1 cellular context compared by ENCODE assay signal in the genomic region with DNA sequence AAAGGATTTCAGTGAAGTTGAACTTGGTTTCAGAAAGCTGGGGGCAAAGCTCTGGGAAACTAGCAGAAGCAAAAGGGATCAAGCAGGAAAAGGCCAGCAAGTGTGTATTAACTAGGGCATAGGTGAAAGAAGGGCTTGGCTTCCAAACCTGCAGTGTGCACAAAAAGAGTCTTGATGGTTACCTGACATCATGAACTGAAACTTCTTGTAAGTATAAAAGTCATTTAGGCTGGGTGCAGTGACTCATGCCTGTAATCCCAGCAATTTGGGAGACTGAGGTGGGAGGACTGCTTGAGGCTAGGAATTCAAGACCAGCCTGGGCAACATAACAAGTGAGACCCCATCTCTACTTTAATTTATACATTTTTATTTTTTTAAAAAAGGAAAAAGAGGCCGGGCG.
A peak's percentile ranks its signal among the peaks of the same experiment; 100 is the strongest.
TF ChIP-seq lines count a peak whose summit lies in the region.

No MANE protein-coding gene starts in this region.

TF ChIP-seq in GM12878, 131 proteins besides CTCF, POLR2A, EP300 and RAD21:
- no peak for TF ChIP-seq RELB (IDR thresholded peaks at IDR 0.05; ENCODE audit: low read depth)
- no peak for TF ChIP-seq GABPA (IDR thresholded peaks at IDR 0.05; ENCODE audit: low read depth)
- TF ChIP-seq NRF1 (conservative IDR thresholded peaks at IDR 0.05; ENCODE audit: low read depth, low read length), result no peak
- TF ChIP-seq EZH2 (IDR thresholded peaks at IDR 0.05; ENCODE audit: borderline replicate concordance, control insufficient read depth, low read depth, low read length), result no peak
- TF ChIP-seq, protein P1, sequence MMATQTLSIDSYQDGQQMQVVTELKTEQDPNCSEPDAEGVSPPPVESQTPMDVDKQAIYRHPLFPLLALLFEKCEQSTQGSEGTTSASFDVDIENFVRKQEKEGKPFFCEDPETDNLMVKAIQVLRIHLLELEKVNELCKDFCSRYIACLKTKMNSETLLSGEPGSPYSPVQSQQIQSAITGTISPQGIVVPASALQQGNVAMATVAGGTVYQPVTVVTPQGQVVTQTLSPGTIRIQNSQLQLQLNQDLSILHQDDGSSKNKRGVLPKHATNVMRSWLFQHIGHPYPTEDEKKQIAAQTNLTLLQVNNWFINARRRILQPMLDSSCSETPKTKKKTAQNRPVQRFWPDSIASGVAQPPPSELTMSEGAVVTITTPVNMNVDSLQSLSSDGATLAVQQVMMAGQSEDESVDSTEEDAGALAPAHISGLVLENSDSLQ (IDR thresholded peaks at IDR 0.05), result no peak
- no peak for TF ChIP-seq SIN3A (IDR thresholded peaks at IDR 0.05; ENCODE audit: low read depth, low read length)
- TF ChIP-seq KAT2A (conservative IDR thresholded peaks at IDR 0.05; ENCODE audit: control insufficient read depth, low read depth, low read length), result no peak
- TF ChIP-seq EED (IDR thresholded peaks at IDR 0.05; ENCODE audit: low read depth), result peak; percentile 57; the same call in 1 of the 2 replicates
- no peak for TF ChIP-seq YBX1 (IDR thresholded peaks at IDR 0.05)
- 0 out of 2 replicates have a peak, but pooled peaks have one; percentile 2 for TF ChIP-seq IKZF1 (conservative IDR thresholded peaks at IDR 0.05)
- no peak for TF ChIP-seq POU2F2 (IDR thresholded peaks at IDR 0.05; ENCODE audit: borderline replicate concordance, low read depth, low read length)
- no peak for TF ChIP-seq BCL11A (IDR thresholded peaks at IDR 0.05; ENCODE audit: low read depth, low read length)
- no peak for TF ChIP-seq MEF2A (IDR thresholded peaks at IDR 0.05; ENCODE audit: insufficient read depth, low read depth, low read length)
